Comparison of ENCODE assay signal across 1 cellular context in genomic region chr2:156492979-156493378, GRCh38.
TF ChIP-seq lines count a peak whose summit lies in the region.

No MANE protein-coding gene starts in this region.

TF ChIP-seq in K562, 482 proteins besides CTCF, POLR2A, EP300 and RAD21:
- no peak for TF ChIP-seq ATF7 (IDR thresholded peaks at IDR 0.05)
- no peak for TF ChIP-seq WHSC1 (IDR thresholded peaks at IDR 0.05; ENCODE audit: low read length)
- no peak for TF ChIP-seq BACH1 (tag; IDR thresholded peaks at IDR 0.05)
- TF ChIP-seq MYC (IDR thresholded peaks at IDR 0.05; ENCODE audit: low read depth, low read length), result no peak
- TF ChIP-seq MYC (CRISPR knock-in tag; IDR thresholded peaks at IDR 0.05; ENCODE audit: borderline replicate concordance, low read depth), result no peak
- TF ChIP-seq ZBTB12 (CRISPR knock-in tag; IDR thresholded peaks at IDR 0.05), result no peak
- no peak for TF ChIP-seq PRPF4 (IDR thresholded peaks at IDR 0.05; ENCODE audit: insufficient read depth, low read depth, low read length, poor library complexity, severe bottlenecking)
- TF ChIP-seq RNF2 (IDR thresholded peaks at IDR 0.05), result no peak
- TF ChIP-seq ETV5 (CRISPR knock-in tag; IDR thresholded peaks at IDR 0.05; ENCODE audit: low read depth), result no peak
- no peak for TF ChIP-seq MAZ (CRISPR knock-in tag; conservative IDR thresholded peaks at IDR 0.05 in 1 of 2, IDR thresholded peaks at IDR 0.05 in 1 of 2)
- no peak for TF ChIP-seq GATA2 (CRISPR knock-in tag; IDR thresholded peaks at IDR 0.05)
